9 cellular contexts compared by ENCODE assay signal in the genomic region with DNA sequence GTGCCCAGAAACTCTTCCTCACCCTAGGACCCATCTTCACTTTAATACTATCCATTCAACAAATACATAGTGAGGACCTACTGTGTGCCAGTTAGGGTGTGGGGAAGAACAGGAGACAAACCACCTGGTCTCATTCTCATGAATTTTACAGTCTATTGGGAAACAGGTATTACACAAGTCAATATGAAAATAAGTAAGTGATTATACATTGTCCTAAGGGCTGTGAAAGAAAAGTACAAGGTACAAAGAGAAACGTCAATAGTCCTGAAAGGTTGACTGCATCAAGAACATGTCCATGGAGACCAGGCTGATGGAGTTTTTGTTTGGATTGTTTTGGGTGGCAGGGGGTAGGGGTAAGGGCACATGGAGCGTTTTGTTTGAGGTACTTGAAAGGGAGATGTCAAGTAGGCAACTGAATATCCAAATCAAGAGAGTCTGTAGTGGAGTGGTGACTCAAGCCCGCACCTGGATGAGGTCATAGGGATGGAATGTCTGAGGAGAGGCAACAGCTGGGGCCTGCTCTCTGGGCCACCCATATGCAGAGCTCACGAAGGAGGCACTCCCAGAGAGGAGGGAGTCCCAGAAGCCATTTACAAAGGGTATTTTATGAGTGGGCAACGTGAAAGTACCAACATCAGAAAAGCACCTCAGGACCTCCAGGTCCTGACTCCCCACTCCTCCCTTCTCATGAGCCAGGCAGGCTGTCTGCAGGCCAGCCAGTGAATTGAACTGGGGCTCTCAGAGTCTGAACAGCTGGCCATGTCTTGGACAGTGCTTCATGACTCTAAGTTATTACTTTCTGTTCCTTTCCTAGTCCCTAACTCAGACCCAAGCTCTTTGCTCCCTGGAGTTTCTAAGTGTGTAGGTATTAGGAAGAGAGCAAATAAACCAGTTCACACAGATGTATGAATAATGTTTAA.
DNase-seq lines count a peak whose midpoint lies in the region; ATAC-seq and TF ChIP-seq lines count a peak whose summit lies in the region.
"Had no signal": no experiment of that assay in that cellular context is flagged by ENCODE, and none has a peak within 500 bp of the region (broad histone marks: within the 10 kb centered on the region; RNA-seq: fewer than 3 reads in every experiment).

No MANE protein-coding gene starts in this region.

- TF ChIP-seq POLR2A in prostate gland (IDR thresholded peaks at IDR 0.05), result no peak

- H3K27ac ChIP-seq in right cardiac atrium (ENCODE audit: low read length), result peak overlapping the region; percentile 30
- peak overlapping the region; percentile 52 to 61 for H3K27ac ChIP-seq in prostate gland

- H3K4me3 ChIP-seq in right cardiac atrium (ENCODE audit: low read length) (no peak overlapping the region), prostate gland (no peak overlapping the region)

- ATAC-seq in right cardiac atrium (no peak), GM18498 (IDR thresholded peaks at IDR 0.05; ENCODE audit: unreplicated experiment) (no peak), HG03280 (IDR thresholded peaks at IDR 0.05; ENCODE audit: unreplicated experiment) (no peak)

- 84% methylated on average over 5 of the region's 5 CpGs for WGBS in right cardiac atrium
- WGBS in prostate gland, result 51% methylated on average over 5 of the region's 5 CpGs

- H3K27me3 ChIP-seq in right cardiac atrium (ENCODE audit: control insufficient read depth, insufficient read depth) (no peaks in the 10 kb centered on the region), prostate gland (replicated peaks; ENCODE audit: insufficient read depth) (no peaks in the 10 kb centered on the region)

- intact Hi-C loops in right cardiac atrium (cut with DNase I), result no loop called here
- intact Hi-C loops in prostate gland (cut with DNase I), result loop anchor here (10.0 kb wide), 2 partner anchors 276 to 576 kb away; no protein-coding TSS in a partner anchor

- TF ChIP-seq CTCF in prostate gland (IDR thresholded peaks at IDR 0.05), result no peak

- DNase-seq in ELR (ENCODE audit: low read depth) (peak; percentile 15), NCI-H69 (lab: John Stamatoyannopoulos, UW) (peak; percentile 62), right cardiac atrium (peak in 1 of 3 donors; percentile 50), prostate gland (ENCODE audit: low spot score) (peak; percentile 43), anterior cingulate cortex (lab: John Stamatoyannopoulos, UW) (no peak)
- no peak for DNase-seq in activated T-cell treated with anti-CD3 and anti-CD28 coated beads, Interleukin-2, amount 50 U/mL, for 48 hours
- DNase-seq: activated naive CD8-positive, alpha-beta T cell treated with anti-CD3 and anti-CD28 coated beads, Interleukin-2, amount 10 ng/mL, durations not matched to agents 7 days and 5 days had no signal

- H3K4me1 ChIP-seq in right cardiac atrium (ENCODE audit: control insufficient read depth, insufficient read depth, low read length) (peaks cover 26% of the 10 kb centered on the region), prostate gland (replicated peaks) (peaks cover 6% of the 10 kb centered on the region)

- H3K9me3 ChIP-seq in right cardiac atrium (ENCODE audit: control insufficient read depth, low read length) (no peaks in the 10 kb centered on the region), prostate gland (no peaks in the 10 kb centered on the region)

- no peaks in the 10 kb centered on the region for H3K36me3 ChIP-seq in prostate gland

Comparison
In these comparisons a context has a peak if more than half of its experiments do, and no peak if none do; other contexts are left out.
1. DNase-seq: peak in ELR (single experiment), NCI-H69 (single experiment) and prostate gland (single experiment); none in activated T-cell treated with anti-CD3 and anti-CD28 coated beads, Interleukin-2, amount 50 U/mL, for 48 hours (0 of 2) and anterior cingulate cortex (0 of 58).